Comparison of ENCODE assay signal across 1 cellular context in the genomic region with DNA sequence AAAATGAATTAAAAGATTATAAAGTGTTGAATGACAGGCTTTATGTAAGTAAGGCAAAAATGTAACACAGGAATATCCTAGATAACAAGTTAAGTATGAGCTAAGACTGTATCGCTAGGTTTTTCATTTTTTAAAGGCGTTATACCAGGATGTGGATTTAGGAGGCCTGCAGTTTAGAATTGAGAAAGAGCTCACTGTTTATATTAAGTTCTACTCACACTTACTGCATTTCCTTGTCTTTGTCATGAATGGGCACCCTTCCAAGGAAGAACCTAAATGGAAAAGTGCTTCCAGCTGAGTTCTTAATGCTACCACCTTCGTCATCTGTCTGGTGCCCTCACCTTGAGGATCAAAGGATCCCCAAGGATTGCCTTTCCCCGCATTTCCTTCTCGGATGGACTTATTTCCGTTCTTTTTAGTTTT.
A peak's percentile ranks its signal among the peaks of the same experiment; 100 is the strongest.
TF ChIP-seq lines count a peak whose summit lies in the region.

No MANE protein-coding gene starts in this region.

TF ChIP-seq in WTC11, 78 proteins besides CTCF, POLR2A, EP300 and RAD21 (continued from another document):
- TF ChIP-seq PREB (CRISPR knock-in tag; IDR thresholded peaks at IDR 0.05; ENCODE audit: borderline replicate concordance), result no peak
- no peak for TF ChIP-seq USF1 (CRISPR knock-in tag; IDR thresholded peaks at IDR 0.05)
- TF ChIP-seq MXD4 (CRISPR knock-in tag; IDR thresholded peaks at IDR 0.05; ENCODE audit: borderline replicate concordance), result no peak
- TF ChIP-seq CREM (CRISPR knock-in tag; IDR thresholded peaks at IDR 0.05), result no peak; the same call in 1 of the 2 replicates
- TF ChIP-seq, protein P1, sequence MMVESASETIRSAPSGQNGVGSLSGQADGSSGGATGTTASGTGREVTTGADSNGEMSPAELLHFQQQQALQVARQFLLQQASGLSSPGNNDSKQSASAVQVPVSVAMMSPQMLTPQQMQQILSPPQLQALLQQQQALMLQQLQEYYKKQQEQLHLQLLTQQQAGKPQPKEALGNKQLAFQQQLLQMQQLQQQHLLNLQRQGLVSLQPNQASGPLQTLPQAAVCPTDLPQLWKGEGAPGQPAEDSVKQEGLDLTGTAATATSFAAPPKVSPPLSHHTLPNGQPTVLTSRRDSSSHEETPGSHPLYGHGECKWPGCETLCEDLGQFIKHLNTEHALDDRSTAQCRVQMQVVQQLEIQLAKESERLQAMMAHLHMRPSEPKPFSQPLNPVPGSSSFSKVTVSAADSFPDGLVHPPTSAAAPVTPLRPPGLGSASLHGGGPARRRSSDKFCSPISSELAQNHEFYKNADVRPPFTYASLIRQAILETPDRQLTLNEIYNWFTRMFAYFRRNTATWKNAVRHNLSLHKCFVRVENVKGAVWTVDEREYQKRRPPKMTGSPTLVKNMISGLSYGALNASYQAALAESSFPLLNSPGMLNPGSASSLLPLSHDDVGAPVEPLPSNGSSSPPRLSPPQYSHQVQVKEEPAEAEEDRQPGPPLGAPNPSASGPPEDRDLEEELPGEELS (CRISPR knock-in tag; IDR thresholded peaks at IDR 0.05), result peak; percentile 76; the same call in 1 of the 2 replicates
- TF ChIP-seq MLX (CRISPR knock-in tag; IDR thresholded peaks at IDR 0.05), result no peak
- TF ChIP-seq, protein P2, sequence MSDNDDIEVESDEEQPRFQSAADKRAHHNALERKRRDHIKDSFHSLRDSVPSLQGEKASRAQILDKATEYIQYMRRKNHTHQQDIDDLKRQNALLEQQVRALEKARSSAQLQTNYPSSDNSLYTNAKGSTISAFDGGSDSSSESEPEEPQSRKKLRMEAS (CRISPR knock-in tag; IDR thresholded peaks at IDR 0.05), result no peak
- no peak for TF ChIP-seq SMAD4 (CRISPR knock-in tag; IDR thresholded peaks at IDR 0.05)
- TF ChIP-seq ZNF232 (CRISPR knock-in tag; IDR thresholded peaks at IDR 0.05), result peak; percentile 57; the same call in 1 of the 2 replicates
- peak; percentile 73; the same call in 1 of the 2 replicates for TF ChIP-seq TEAD1 (CRISPR knock-in tag; IDR thresholded peaks at IDR 0.05)
- TF ChIP-seq NFE2L1 (CRISPR knock-in tag; IDR thresholded peaks at IDR 0.05), result peak; percentile 25; the same call in 1 of the 2 replicates
- no peak for TF ChIP-seq ATF1 (CRISPR knock-in tag; IDR thresholded peaks at IDR 0.05)
- TF ChIP-seq HMGXB4 (CRISPR knock-in tag; IDR thresholded peaks at IDR 0.05), result no peak
- TF ChIP-seq MYBL2 (CRISPR knock-in tag; IDR thresholded peaks at IDR 0.05), result no peak
- TF ChIP-seq FOXK1 (CRISPR knock-in tag; IDR thresholded peaks at IDR 0.05), result peak; percentile 65; the same call in 1 of the 2 replicates
- no peak for TF ChIP-seq HMGA2 (CRISPR knock-in tag; IDR thresholded peaks at IDR 0.05)
- TF ChIP-seq ZNF671 (CRISPR knock-in tag; IDR thresholded peaks at IDR 0.05), result no peak
- no peak for TF ChIP-seq NR3C1 (CRISPR knock-in tag; conservative IDR thresholded peaks at IDR 0.05; ENCODE audit: low read depth)
- TF ChIP-seq ZNF219 (CRISPR knock-in tag; IDR thresholded peaks at IDR 0.05; ENCODE audit: borderline replicate concordance), result no peak
- no peak for TF ChIP-seq FOXP1 (CRISPR knock-in tag; IDR thresholded peaks at IDR 0.05; ENCODE audit: borderline replicate concordance)
- TF ChIP-seq, protein P3, sequence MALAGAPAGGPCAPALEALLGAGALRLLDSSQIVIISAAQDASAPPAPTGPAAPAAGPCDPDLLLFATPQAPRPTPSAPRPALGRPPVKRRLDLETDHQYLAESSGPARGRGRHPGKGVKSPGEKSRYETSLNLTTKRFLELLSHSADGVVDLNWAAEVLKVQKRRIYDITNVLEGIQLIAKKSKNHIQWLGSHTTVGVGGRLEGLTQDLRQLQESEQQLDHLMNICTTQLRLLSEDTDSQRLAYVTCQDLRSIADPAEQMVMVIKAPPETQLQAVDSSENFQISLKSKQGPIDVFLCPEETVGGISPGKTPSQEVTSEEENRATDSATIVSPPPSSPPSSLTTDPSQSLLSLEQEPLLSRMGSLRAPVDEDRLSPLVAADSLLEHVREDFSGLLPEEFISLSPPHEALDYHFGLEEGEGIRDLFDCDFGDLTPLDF (CRISPR knock-in tag; IDR thresholded peaks at IDR 0.05), result no peak
- no peak for TF ChIP-seq ZNF317 (CRISPR knock-in tag; IDR thresholded peaks at IDR 0.05; ENCODE audit: borderline replicate concordance, low read depth)
- no peak for TF ChIP-seq CREB1 (CRISPR knock-in tag; IDR thresholded peaks at IDR 0.05)
- TF ChIP-seq ETV6 (CRISPR knock-in tag; IDR thresholded peaks at IDR 0.05), result peak; percentile 93
- no peak for TF ChIP-seq OVOL2 (CRISPR knock-in tag; IDR thresholded peaks at IDR 0.05; ENCODE audit: borderline replicate concordance)
- no peak for TF ChIP-seq TP53 (CRISPR knock-in tag; IDR thresholded peaks at IDR 0.05)
- TF ChIP-seq GABPB1 (CRISPR knock-in tag; IDR thresholded peaks at IDR 0.05), result no peak
- no peak for TF ChIP-seq E2F4 (CRISPR knock-in tag; IDR thresholded peaks at IDR 0.05; ENCODE audit: borderline replicate concordance, low read depth)
- TF ChIP-seq, protein P4, sequence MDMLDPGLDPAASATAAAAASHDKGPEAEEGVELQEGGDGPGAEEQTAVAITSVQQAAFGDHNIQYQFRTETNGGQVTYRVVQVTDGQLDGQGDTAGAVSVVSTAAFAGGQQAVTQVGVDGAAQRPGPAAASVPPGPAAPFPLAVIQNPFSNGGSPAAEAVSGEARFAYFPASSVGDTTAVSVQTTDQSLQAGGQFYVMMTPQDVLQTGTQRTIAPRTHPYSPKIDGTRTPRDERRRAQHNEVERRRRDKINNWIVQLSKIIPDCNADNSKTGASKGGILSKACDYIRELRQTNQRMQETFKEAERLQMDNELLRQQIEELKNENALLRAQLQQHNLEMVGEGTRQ (CRISPR knock-in tag; IDR thresholded peaks at IDR 0.05), result no peak
- no peak for TF ChIP-seq TEAD4 (CRISPR knock-in tag; IDR thresholded peaks at IDR 0.05)
- TF ChIP-seq JAZF1 (CRISPR knock-in tag; IDR thresholded peaks at IDR 0.05), result no peak
- no peak for TF ChIP-seq ZNF121 (CRISPR knock-in tag; IDR thresholded peaks at IDR 0.05)
- TF ChIP-seq SOX15 (CRISPR knock-in tag; IDR thresholded peaks at IDR 0.05), result no peak
- TF ChIP-seq ESRRA (CRISPR knock-in tag; IDR thresholded peaks at IDR 0.05; ENCODE audit: borderline replicate concordance), result no peak
- no peak for TF ChIP-seq NR2C2 (CRISPR knock-in tag; IDR thresholded peaks at IDR 0.05)
TF ChIP-seq in WTC11: peak in this region for 8.
